3 cellular contexts compared by ENCODE assay signal in the genomic region with DNA sequence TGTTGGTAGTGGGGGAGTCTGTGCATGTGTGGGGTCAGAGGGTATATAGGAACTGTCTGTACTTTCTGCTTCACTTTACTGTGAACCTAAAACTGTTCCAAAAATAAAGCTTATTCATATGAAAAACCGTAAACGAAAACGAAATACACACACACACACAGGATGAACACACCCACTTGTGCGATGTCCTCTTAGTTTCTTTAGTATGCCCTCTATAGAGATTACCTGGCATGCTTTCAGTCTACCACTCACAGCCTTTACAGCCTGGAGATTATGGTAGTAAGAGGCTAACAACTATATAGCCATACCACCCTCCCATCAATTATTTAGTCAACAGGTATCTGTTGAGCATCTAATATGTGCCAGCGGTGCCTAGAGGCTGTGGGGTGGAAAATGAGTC.
TF ChIP-seq lines count a peak whose summit lies in the region.

No MANE protein-coding gene starts in this region.

TF ChIP-seq in GM23338, 12 proteins besides CTCF, POLR2A, EP300 and RAD21:
- no peak for TF ChIP-seq ZNF114 (CRISPR knock-in tag; IDR thresholded peaks at IDR 0.05)
- TF ChIP-seq, protein P1, sequence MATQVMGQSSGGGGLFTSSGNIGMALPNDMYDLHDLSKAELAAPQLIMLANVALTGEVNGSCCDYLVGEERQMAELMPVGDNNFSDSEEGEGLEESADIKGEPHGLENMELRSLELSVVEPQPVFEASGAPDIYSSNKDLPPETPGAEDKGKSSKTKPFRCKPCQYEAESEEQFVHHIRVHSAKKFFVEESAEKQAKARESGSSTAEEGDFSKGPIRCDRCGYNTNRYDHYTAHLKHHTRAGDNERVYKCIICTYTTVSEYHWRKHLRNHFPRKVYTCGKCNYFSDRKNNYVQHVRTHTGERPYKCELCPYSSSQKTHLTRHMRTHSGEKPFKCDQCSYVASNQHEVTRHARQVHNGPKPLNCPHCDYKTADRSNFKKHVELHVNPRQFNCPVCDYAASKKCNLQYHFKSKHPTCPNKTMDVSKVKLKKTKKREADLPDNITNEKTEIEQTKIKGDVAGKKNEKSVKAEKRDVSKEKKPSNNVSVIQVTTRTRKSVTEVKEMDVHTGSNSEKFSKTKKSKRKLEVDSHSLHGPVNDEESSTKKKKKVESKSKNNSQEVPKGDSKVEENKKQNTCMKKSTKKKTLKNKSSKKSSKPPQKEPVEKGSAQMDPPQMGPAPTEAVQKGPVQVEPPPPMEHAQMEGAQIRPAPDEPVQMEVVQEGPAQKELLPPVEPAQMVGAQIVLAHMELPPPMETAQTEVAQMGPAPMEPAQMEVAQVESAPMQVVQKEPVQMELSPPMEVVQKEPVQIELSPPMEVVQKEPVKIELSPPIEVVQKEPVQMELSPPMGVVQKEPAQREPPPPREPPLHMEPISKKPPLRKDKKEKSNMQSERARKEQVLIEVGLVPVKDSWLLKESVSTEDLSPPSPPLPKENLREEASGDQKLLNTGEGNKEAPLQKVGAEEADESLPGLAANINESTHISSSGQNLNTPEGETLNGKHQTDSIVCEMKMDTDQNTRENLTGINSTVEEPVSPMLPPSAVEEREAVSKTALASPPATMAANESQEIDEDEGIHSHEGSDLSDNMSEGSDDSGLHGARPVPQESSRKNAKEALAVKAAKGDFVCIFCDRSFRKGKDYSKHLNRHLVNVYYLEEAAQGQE (IDR thresholded peaks at IDR 0.05; ENCODE audit: unreplicated experiment): no peak
- TF ChIP-seq JUNB (IDR thresholded peaks at IDR 0.05; ENCODE audit: unreplicated experiment): no peak
- TF ChIP-seq CREB1 (CRISPR knock-in tag; IDR thresholded peaks at IDR 0.05; ENCODE audit: low read depth): no peak
- no peak for TF ChIP-seq POLR2AphosphoS5 (IDR thresholded peaks at IDR 0.05; ENCODE audit: low read depth)
- no peak for TF ChIP-seq EZH2 (IDR thresholded peaks at IDR 0.05; ENCODE audit: low read depth, unreplicated experiment)
- no peak for TF ChIP-seq NANOG (IDR thresholded peaks at IDR 0.05; ENCODE audit: borderline replicate concordance)
- TF ChIP-seq EZH2phosphoT487 (IDR thresholded peaks at IDR 0.05; ENCODE audit: unreplicated experiment): no peak

TF ChIP-seq in HEK293, 187 proteins besides CTCF, POLR2A, EP300 and RAD21:
- TF ChIP-seq ZFP3 (tag by site-specific recombination; IDR thresholded peaks at IDR 0.05; ENCODE audit: low read depth) (no peak), SCRT2 (tag by site-specific recombination; IDR thresholded peaks at IDR 0.05) (0 out of 2 replicates have a peak, but pooled peaks have one; percentile 11)
- TF ChIP-seq, protein P2, sequence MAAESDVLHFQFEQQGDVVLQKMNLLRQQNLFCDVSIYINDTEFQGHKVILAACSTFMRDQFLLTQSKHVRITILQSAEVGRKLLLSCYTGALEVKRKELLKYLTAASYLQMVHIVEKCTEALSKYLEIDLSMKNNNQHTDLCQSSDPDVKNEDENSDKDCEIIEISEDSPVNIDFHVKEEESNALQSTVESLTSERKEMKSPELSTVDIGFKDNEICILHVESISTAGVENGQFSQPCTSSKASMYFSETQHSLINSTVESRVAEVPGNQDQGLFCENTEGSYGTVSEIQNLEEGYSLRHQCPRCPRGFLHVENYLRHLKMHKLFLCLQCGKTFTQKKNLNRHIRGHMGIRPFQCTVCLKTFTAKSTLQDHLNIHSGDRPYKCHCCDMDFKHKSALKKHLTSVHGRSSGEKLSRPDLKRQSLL (tag by site-specific recombination; IDR thresholded peaks at IDR 0.05): no peak
- TF ChIP-seq, protein P3, sequence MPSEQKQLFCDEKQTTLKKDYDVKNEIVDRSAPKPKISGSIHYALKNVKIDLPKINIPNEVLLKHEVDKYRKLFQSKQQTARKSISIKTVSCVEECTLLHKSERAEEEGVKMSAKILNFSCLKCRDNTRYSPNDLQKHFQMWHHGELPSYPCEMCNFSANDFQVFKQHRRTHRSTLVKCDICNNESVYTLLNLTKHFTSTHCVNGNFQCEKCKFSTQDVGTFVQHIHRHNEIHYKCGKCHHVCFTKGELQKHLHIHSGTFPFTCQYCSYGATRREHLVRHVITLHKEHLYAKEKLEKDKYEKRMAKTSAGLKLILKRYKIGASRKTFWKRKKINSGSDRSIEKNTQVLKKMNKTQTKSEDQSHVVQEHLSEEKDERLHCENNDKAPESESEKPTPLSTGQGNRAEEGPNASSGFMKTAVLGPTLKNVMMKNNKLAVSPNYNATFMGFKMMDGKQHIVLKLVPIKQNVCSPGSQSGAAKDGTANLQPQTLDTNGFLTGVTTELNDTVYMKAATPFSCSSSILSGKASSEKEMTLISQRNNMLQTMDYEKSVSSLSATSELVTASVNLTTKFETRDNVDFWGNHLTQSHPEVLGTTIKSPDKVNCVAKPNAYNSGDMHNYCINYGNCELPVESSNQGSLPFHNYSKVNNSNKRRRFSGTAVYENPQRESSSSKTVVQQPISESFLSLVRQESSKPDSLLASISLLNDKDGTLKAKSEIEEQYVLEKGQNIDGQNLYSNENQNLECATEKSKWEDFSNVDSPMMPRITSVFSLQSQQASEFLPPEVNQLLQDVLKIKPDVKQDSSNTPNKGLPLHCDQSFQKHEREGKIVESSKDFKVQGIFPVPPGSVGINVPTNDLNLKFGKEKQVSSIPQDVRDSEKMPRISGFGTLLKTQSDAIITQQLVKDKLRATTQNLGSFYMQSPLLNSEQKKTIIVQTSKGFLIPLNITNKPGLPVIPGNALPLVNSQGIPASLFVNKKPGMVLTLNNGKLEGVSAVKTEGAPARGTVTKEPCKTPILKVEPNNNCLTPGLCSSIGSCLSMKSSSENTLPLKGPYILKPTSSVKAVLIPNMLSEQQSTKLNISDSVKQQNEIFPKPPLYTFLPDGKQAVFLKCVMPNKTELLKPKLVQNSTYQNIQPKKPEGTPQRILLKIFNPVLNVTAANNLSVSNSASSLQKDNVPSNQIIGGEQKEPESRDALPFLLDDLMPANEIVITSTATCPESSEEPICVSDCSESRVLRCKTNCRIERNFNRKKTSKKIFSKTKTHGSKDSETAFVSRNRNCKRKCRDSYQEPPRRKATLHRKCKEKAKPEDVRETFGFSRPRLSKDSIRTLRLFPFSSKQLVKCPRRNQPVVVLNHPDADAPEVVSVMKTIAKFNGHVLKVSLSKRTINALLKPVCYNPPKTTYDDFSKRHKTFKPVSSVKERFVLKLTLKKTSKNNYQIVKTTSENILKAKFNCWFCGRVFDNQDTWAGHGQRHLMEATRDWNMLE (tag by site-specific recombination; conservative IDR thresholded peaks at IDR 0.05; ENCODE audit: low read depth): no peak

TF ChIP-seq in H1, 55 proteins besides CTCF, POLR2A, EP300 and RAD21:
- TF ChIP-seq MAFK (IDR thresholded peaks at IDR 0.05; ENCODE audit: low read depth, low read length) (no peak), ASH2L (IDR thresholded peaks at IDR 0.05; ENCODE audit: low read length) (no peak), PHF8 (conservative IDR thresholded peaks at IDR 0.05; ENCODE audit: low read depth, low read length) (no peak), TAF7 (optimal IDR thresholded peaks at IDR 0.05; ENCODE audit: borderline replicate concordance, low read depth, low read length) (no peak), TBP (IDR thresholded peaks at IDR 0.05; ENCODE audit: low read depth, low read length) (no peak), ZNF274 (IDR thresholded peaks at IDR 0.05; ENCODE audit: borderline replicate concordance, extremely low read depth, low read length) (no peak), EZH2 (IDR thresholded peaks at IDR 0.05; ENCODE audit: low read depth, low read length, severe bottlenecking) (no peak), FOSL1 (IDR thresholded peaks at IDR 0.05; ENCODE audit: insufficient read depth, low read depth, low read length) (no peak)
- TF ChIP-seq, protein P4, sequence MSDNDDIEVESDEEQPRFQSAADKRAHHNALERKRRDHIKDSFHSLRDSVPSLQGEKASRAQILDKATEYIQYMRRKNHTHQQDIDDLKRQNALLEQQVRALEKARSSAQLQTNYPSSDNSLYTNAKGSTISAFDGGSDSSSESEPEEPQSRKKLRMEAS (IDR thresholded peaks at IDR 0.05): no peak
